Comparison of ENCODE assay signal across 7 cellular contexts in the genomic region with DNA sequence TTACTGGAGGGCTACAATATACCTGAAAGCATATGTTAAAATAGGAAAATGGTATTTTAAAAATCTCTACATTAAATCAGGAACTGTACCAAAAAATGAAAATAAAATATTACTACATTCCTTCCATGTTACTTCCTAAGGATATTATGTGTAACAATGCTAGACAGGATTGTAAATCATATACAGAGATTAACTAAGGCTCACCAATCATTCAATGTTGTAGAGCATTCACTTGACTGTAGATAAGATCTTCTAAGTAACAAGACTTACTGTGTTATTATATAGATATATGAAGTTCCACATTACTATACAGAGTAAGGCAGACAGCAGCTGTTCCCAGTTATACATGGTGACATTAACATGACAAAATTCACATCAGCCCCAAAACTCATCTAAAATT.
"Had no signal": no experiment of that assay in that cellular context is flagged by ENCODE, and none has a peak within 500 bp of the region (broad histone marks: within the 10 kb centered on the region; RNA-seq: fewer than 3 reads in every experiment).

No MANE protein-coding gene starts in this region.

- H3K4me2 ChIP-seq: GM23338 had no signal

- DNase-seq: H9, HCEC 1CT, KG1 had no signal

- H3K4me3 ChIP-seq: GM23338 had no signal

- ATAC-seq: GM23338, HepG2 had no signal

- FAIRE-seq: H1, HepG2, HTR-8/SVneo had no signal

- H2AFZ ChIP-seq: GM23338 had no signal
